ENCODE assay signal across 22 cellular contexts in genomic region chr22:50567721-50568252, GRCh38. TPM values are rescaled to one million over a fixed set of nuclear protein-coding genes. Genes with fewer than 3 reads are reported as not detected.
"Had no signal": no experiment of that assay in that cellular context is flagged by ENCODE, and none has a peak within 500 bp of the region (broad histone marks: within the 10 kb centered on the region; RNA-seq: fewer than 3 reads in every experiment).

No MANE protein-coding gene starts in this region.

- H3K27me3 ChIP-seq: esophagus squamous epithelium, gastroesophageal sphincter, left lung, right atrium auricular region, tibial nerve had no signal

- H3K27ac Mint-ChIP-seq: naive B cell; nephron; stimulated activated effector memory CD8-positive, alpha-beta T cell treated with anti-CD3 and anti-CD28 coated beads, Interleukin-12 subunit alpha, Interleukin-12 subunit beta, amount 100 ng/mL, for 72 hours had no signal

- DNase-seq: cerebellar nuclear complex; dermis blood vessel endothelial cell; esophagus squamous epithelium; foreskin fibroblast; glutamatergic neuron; left lung; lower lobe of right lung; mesendoderm; naive B cell; stimulated activated CD4-positive, alpha-beta T cell treated with anti-CD3 and anti-CD28 coated beads, Interleukin-4, amount 100 ng/mL, for 1 hour; stimulated activated CD8-positive, alpha-beta memory T cell treated with anti-CD3 and anti-CD28 coated beads, Interleukin-4, amount 100 ng/mL, for 48 hours; stimulated activated naive CD8-positive, alpha-beta T cell treated with anti-CD3 and anti-CD28 coated beads, Interleukin-15, Interleukin-2, amounts not matched to agents 100 U/mL and 50 U/mL, for 24 hours had no signal

- H3K36me3 Mint-ChIP-seq: naive B cell had no signal

- H3K4me3 Mint-ChIP-seq: nephron; stimulated activated effector memory CD8-positive, alpha-beta T cell treated with anti-CD3 and anti-CD28 coated beads, Interleukin-12 subunit alpha, Interleukin-12 subunit beta, amount 100 ng/mL, for 72 hours had no signal

- ATAC-seq: gastroesophageal sphincter; left lung; lower lobe of right lung; stimulated activated effector memory CD8-positive, alpha-beta T cell treated with anti-CD3 and anti-CD28 coated beads, Interleukin-12 subunit alpha, Interleukin-12 subunit beta, amount 100 ng/mL, for 72 hours; stimulated activated naive CD8-positive, alpha-beta T cell treated with anti-CD3 and anti-CD28 coated beads, Interleukin-15, Interleukin-2, amounts not matched to agents 100 U/mL and 50 U/mL, for 24 hours had no signal

- H3K27ac ChIP-seq: gastroesophageal sphincter, left lung, lower lobe of right lung, neutrophil, right atrium auricular region, tibial nerve had no signal

- H3K9me3 Mint-ChIP-seq: naive B cell; nephron; stimulated activated effector memory CD8-positive, alpha-beta T cell treated with anti-CD3 and anti-CD28 coated beads, Interleukin-12 subunit alpha, Interleukin-12 subunit beta, amount 100 ng/mL, for 72 hours had no signal

- H3K4me3 ChIP-seq: esophagus squamous epithelium, gastroesophageal sphincter, left lung, lower lobe of right lung, right atrium auricular region, tibial nerve had no signal

- H3K9me3 ChIP-seq: esophagus squamous epithelium, gastroesophageal sphincter, left lung, lower lobe of right lung, neutrophil, right atrium auricular region, tibial nerve had no signal

RNA-seq across cellular contexts. Expression of gene SYCE3, which starts 5.1 kb away (rescaled TPM):
- total RNA-seq: dermis blood vessel endothelial cell, gastroesophageal sphincter, left lung, lower lobe of right lung, osteocyte, right atrium auricular region, temporal lobe, tibial nerve, ureter had no signal

RNA-seq across cellular contexts. Expression of gene KLHDC7B, which starts 22.1 kb away (rescaled TPM):
- total RNA-seq: dermis blood vessel endothelial cell, epithelial cell of proximal tubule, right atrium auricular region, temporal lobe had no signal
